Comparison of ENCODE assay signal across 1 cellular context in the genomic region with DNA sequence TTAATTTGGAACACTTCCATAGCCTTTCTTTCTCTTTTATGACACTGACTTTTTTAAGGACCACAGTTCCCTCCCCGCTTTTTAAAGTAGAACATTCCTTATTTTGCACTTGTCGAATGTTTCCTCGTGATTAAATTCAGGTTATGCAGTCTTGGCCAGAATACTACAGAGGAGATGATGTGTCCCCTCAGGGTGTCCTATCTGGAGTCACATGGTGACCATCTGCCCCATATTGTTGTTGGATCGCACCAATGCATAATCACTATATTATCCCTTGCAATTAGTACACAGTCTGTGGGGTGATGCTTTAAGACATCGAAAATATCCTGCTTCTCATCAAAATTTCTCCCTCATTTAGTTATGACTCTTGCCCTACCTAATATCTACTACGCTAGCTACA.
TF ChIP-seq lines count a peak whose summit lies in the region.

No MANE protein-coding gene starts in this region.

TF ChIP-seq in A549, 52 proteins besides CTCF, POLR2A, EP300 and RAD21 (continued from another document):
- TF ChIP-seq, protein P1, sequence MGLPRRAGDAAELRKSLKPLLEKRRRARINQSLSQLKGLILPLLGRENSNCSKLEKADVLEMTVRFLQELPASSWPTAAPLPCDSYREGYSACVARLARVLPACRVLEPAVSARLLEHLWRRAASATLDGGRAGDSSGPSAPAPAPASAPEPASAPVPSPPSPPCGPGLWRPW (IDR thresholded peaks at IDR 0.05): no peak
